ENCODE assay signal across 1 cellular context in the genomic region with DNA sequence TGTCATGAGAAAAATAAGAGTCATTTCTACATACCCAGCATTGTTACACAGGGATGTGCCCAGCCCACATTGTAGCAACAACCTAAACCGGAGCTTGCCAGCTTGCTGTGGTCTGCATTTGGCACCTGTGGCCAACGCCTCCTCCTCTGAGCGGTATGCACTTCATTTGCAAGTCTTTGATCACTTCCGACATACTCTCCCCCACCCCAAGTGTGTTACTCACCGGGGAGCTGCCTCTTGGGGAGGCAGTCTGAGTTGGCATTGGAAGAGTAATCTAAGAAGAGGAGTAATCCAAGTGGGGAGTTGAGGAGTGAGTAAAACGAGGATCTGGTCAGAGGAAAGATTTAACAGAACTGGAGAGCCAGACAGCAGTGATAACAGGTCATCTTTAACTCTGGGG.
TF ChIP-seq lines count a peak whose summit lies in the region.

No MANE protein-coding gene starts in this region.

TF ChIP-seq in GM23338, 12 proteins besides CTCF, POLR2A, EP300 and RAD21 (continued from another document):
- TF ChIP-seq, protein P1, sequence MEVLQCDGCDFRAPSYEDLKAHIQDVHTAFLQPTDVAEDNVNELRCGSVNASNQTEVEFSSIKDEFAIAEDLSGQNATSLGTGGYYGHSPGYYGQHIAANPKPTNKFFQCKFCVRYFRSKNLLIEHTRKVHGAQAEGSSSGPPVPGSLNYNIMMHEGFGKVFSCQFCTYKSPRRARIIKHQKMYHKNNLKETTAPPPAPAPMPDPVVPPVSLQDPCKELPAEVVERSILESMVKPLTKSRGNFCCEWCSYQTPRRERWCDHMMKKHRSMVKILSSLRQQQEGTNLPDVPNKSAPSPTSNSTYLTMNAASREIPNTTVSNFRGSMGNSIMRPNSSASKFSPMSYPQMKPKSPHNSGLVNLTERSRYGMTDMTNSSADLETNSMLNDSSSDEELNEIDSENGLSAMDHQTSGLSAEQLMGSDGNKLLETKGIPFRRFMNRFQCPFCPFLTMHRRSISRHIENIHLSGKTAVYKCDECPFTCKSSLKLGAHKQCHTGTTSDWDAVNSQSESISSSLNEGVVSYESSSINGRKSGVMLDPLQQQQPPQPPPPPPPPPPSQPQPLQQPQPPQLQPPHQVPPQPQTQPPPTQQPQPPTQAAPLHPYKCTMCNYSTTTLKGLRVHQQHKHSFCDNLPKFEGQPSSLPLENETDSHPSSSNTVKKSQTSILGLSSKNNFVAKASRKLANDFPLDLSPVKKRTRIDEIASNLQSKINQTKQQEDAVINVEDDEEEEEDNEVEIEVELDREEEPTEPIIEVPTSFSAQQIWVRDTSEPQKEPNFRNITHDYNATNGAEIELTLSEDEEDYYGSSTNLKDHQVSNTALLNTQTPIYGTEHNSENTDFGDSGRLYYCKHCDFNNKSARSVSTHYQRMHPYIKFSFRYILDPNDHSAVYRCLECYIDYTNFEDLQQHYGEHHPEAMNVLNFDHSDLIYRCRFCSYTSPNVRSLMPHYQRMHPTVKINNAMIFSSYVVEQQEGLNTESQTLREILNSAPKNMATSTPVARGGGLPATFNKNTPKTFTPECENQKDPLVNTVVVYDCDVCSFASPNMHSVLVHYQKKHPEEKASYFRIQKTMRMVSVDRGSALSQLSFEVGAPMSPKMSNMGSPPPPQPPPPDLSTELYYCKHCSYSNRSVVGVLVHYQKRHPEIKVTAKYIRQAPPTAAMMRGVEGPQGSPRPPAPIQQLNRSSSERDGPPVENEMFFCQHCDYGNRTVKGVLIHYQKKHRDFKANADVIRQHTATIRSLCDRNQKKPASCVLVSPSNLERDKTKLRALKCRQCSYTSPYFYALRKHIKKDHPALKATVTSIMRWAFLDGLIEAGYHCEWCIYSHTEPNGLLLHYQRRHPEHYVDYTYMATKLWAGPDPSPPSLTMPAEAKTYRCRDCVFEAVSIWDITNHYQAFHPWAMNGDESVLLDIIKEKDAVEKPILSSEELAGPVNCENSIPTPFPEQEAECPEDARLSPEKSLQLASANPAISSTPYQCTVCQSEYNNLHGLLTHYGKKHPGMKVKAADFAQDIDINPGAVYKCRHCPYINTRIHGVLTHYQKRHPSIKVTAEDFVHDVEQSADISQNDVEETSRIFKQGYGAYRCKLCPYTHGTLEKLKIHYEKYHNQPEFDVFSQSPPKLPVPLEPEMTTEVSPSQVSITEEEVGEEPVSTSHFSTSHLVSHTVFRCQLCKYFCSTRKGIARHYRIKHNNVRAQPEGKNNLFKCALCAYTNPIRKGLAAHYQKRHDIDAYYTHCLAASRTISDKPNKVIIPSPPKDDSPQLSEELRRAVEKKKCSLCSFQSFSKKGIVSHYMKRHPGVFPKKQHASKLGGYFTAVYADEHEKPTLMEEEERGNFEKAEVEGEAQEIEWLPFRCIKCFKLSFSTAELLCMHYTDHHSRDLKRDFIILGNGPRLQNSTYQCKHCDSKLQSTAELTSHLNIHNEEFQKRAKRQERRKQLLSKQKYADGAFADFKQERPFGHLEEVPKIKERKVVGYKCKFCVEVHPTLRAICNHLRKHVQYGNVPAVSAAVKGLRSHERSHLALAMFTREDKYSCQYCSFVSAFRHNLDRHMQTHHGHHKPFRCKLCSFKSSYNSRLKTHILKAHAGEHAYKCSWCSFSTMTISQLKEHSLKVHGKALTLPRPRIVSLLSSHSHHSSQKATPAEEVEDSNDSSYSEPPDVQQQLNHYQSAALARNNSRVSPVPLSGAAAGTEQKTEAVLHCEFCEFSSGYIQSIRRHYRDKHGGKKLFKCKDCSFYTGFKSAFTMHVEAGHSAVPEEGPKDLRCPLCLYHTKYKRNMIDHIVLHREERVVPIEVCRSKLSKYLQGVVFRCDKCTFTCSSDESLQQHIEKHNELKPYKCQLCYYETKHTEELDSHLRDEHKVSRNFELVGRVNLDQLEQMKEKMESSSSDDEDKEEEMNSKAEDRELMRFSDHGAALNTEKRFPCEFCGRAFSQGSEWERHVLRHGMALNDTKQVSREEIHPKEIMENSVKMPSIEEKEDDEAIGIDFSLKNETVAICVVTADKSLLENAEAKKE (CRISPR knock-in tag; IDR thresholded peaks at IDR 0.05): no peak
- TF ChIP-seq POLR2AphosphoS5 (IDR thresholded peaks at IDR 0.05; ENCODE audit: low read depth) (no peak), CREB1 (CRISPR knock-in tag; IDR thresholded peaks at IDR 0.05; ENCODE audit: low read depth) (no peak), JUNB (IDR thresholded peaks at IDR 0.05; ENCODE audit: unreplicated experiment) (no peak), EZH2phosphoT487 (IDR thresholded peaks at IDR 0.05; ENCODE audit: unreplicated experiment) (no peak)
- TF ChIP-seq, protein P2, sequence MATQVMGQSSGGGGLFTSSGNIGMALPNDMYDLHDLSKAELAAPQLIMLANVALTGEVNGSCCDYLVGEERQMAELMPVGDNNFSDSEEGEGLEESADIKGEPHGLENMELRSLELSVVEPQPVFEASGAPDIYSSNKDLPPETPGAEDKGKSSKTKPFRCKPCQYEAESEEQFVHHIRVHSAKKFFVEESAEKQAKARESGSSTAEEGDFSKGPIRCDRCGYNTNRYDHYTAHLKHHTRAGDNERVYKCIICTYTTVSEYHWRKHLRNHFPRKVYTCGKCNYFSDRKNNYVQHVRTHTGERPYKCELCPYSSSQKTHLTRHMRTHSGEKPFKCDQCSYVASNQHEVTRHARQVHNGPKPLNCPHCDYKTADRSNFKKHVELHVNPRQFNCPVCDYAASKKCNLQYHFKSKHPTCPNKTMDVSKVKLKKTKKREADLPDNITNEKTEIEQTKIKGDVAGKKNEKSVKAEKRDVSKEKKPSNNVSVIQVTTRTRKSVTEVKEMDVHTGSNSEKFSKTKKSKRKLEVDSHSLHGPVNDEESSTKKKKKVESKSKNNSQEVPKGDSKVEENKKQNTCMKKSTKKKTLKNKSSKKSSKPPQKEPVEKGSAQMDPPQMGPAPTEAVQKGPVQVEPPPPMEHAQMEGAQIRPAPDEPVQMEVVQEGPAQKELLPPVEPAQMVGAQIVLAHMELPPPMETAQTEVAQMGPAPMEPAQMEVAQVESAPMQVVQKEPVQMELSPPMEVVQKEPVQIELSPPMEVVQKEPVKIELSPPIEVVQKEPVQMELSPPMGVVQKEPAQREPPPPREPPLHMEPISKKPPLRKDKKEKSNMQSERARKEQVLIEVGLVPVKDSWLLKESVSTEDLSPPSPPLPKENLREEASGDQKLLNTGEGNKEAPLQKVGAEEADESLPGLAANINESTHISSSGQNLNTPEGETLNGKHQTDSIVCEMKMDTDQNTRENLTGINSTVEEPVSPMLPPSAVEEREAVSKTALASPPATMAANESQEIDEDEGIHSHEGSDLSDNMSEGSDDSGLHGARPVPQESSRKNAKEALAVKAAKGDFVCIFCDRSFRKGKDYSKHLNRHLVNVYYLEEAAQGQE (IDR thresholded peaks at IDR 0.05; ENCODE audit: unreplicated experiment): no peak
